ENCODE assay signal across 38 cellular contexts in genomic region chr2:229838729-229839128, GRCh38.
"Had no signal": no experiment of that assay in that cellular context is flagged by ENCODE, and none has a peak within 500 bp of the region (broad histone marks: within the 10 kb centered on the region; RNA-seq: fewer than 3 reads in every experiment).

No MANE protein-coding gene starts in this region.

- H3K9me3 ChIP-seq: ascending aorta had no signal

- H3K4me1 ChIP-seq: ascending aorta had no signal

- FAIRE-seq: bronchial epithelial cell, TTC549 had no signal

- H3K4me3 ChIP-seq: ascending aorta, cardiac muscle cell had no signal

- H3K27ac Mint-ChIP-seq: activated B cell treated with CpG ODN at 0.5 μM for 24 hours; activated CD4-positive, alpha-beta memory T cell treated with anti-CD3 and anti-CD28 coated beads for 36 hours; activated CD4-positive, alpha-beta T cell treated with anti-CD3 and anti-CD28 coated beads, Interleukin-2, amount 10 ng/mL, durations not matched to agents 24 days and 14 days; activated CD8-positive, alpha-beta T cell treated with anti-CD3 and anti-CD28 coated beads for 36 hours; activated naive CD4-positive, alpha-beta T cell treated with anti-CD3 and anti-CD28 coated beads, Interleukin-2, amount 10 ng/mL, durations not matched to agents 7 days and 5 days; activated naive CD8-positive, alpha-beta T cell; activated naive CD8-positive, alpha-beta T cell treated with anti-CD3 and anti-CD28 coated beads, Interleukin-2, amount 10 ng/mL, durations not matched to agents 7 days and 5 days; activated naive CD8-positive, alpha-beta T cell treated with anti-CD3 and anti-CD28 coated beads, Interleukin-2, amount 50 U/mL, for 24 hours; activated T-helper 1 cell treated with anti-CD3 and anti-CD28 coated beads, Interleukin-12 subunit alpha, Interleukin-12 subunit beta, Interleukin-2, Interleukin-4 antibody, amounts not matched to agents 30 ng/mL and 10 ng/mL and 1 ng/mL, durations not matched to agents 14 hours and 24 hours and 36 hours; activated T-helper 17 cell treated with anti-CD3 and anti-CD28 coated beads, Interleukin-2, amount 50 U/mL, for 72 hours; T-helper 2 cell treated with Interferon-gamma antibody and Interleukin-4, amounts not matched to agents 5 μg/mL and 100 μg/mL, for 36 hours had no signal

- DNase-seq: activated B cell treated with CpG ODN at 0.5 μM for 24 hours; activated CD4-positive, alpha-beta memory T cell treated with anti-CD3 and anti-CD28 coated beads for 36 hours; activated CD4-positive, alpha-beta T cell treated with anti-CD3 and anti-CD28 coated beads for 4 hours; activated CD4-positive, alpha-beta T cell treated with anti-CD3 and anti-CD28 coated beads, Interleukin-2, amount 10 ng/mL, durations not matched to agents 24 days and 14 days; activated CD4-positive, alpha-beta T cell treated with anti-CD3 and anti-CD28 coated beads, Interleukin-2, amount 50 U/mL, for 1 hour; activated CD4-positive, alpha-beta T cell treated with anti-CD3 and anti-CD28 coated beads, Interleukin-2, amount 50 U/mL, for 4 hours; activated CD4-positive, CD25-positive, alpha-beta regulatory T cell treated with anti-CD3 and anti-CD28 coated beads, Interleukin-2, amount 50 U/mL, for 72 hours; activated CD8-positive, alpha-beta memory T cell treated with anti-CD3 and anti-CD28 coated beads, Interleukin-2, amount 50 U/mL, for 4 hours; activated CD8-positive, alpha-beta T cell treated with anti-CD3 and anti-CD28 coated beads for 36 hours; activated effector memory CD4-positive, alpha-beta T cell treated with anti-CD3 and anti-CD28 coated beads, Interleukin-2, amount 50 U/mL, for 16 hours; activated gamma-delta T cell treated with Interleukin-2 at 50 U/mL for 16 hours; activated naive CD4-positive, alpha-beta T cell; activated naive CD4-positive, alpha-beta T cell treated with anti-CD3 and anti-CD28 coated beads, Interleukin-2, amount 10 ng/mL, durations not matched to agents 7 days and 5 days; activated naive CD8-positive, alpha-beta T cell treated with anti-CD3 and anti-CD28 coated beads, Interleukin-2, amount 10 ng/mL, durations not matched to agents 7 days and 5 days; activated naive CD8-positive, alpha-beta T cell treated with anti-CD3 and anti-CD28 coated beads, Interleukin-2, amount 50 U/mL, for 24 hours; activated T-cell treated with anti-CD3 and anti-CD28 coated beads for 4 hours; activated T-cell treated with anti-CD3 and anti-CD28 coated beads, Interleukin-2, amount 50 U/mL, for 1 hour; activated T-cell treated with anti-CD3 and anti-CD28 coated beads, Interleukin-2, amount 50 U/mL, for 4 hours; activated T-cell treated with anti-CD3 and anti-CD28 coated beads, Interleukin-2, amount 50 U/mL, for 72 hours; amygdala; anterior cingulate cortex; caudate nucleus; cerebellar nuclear complex; T-cell; T-helper 2 cell; T-helper 9 cell had no signal

- H3K4me3 Mint-ChIP-seq: activated B cell treated with CpG ODN at 0.5 μM for 24 hours; activated CD4-positive, alpha-beta memory T cell treated with anti-CD3 and anti-CD28 coated beads for 36 hours; activated CD4-positive, alpha-beta T cell treated with anti-CD3 and anti-CD28 coated beads, Interleukin-2, amount 10 ng/mL, durations not matched to agents 24 days and 14 days; activated CD8-positive, alpha-beta T cell treated with anti-CD3 and anti-CD28 coated beads for 36 hours; activated naive CD4-positive, alpha-beta T cell treated with anti-CD3 and anti-CD28 coated beads, Interleukin-2, amount 10 ng/mL, durations not matched to agents 7 days and 5 days; activated naive CD4-positive, alpha-beta T cell treated with anti-CD3 and anti-CD28 coated beads, Interleukin-2, amount 50 U/mL, for 24 hours; activated naive CD8-positive, alpha-beta T cell; activated naive CD8-positive, alpha-beta T cell treated with anti-CD3 and anti-CD28 coated beads, Interleukin-2, amount 10 ng/mL, durations not matched to agents 7 days and 5 days; activated naive CD8-positive, alpha-beta T cell treated with anti-CD3 and anti-CD28 coated beads, Interleukin-2, amount 50 U/mL, for 24 hours; activated T-cell treated with anti-CD3 and anti-CD28 coated beads, Interleukin-2, amount 50 U/mL, for 4 hours; activated T-cell treated with anti-CD3 and anti-CD28 coated beads, Interleukin-2, amount 50 U/mL, for 72 hours; activated T-helper 1 cell treated with anti-CD3 and anti-CD28 coated beads, Interleukin-12 subunit alpha, Interleukin-12 subunit beta, Interleukin-2, Interleukin-4 antibody, amounts not matched to agents 30 ng/mL and 10 ng/mL and 1 ng/mL, durations not matched to agents 14 hours and 24 hours and 36 hours; activated T-helper 17 cell treated with anti-CD3 and anti-CD28 coated beads, Interleukin-2, amount 50 U/mL, for 72 hours; brain; central memory CD8-positive, alpha-beta T cell; T-cell; T-helper 2 cell treated with Interferon-gamma antibody and Interleukin-4, amounts not matched to agents 5 μg/mL and 100 μg/mL, for 36 hours had no signal

- ATAC-seq: activated CD8-positive, alpha-beta T cell treated with anti-CD3 and anti-CD28 coated beads for 36 hours; activated naive CD8-positive, alpha-beta T cell treated with anti-CD3 and anti-CD28 coated beads, Interleukin-2, amount 50 U/mL, for 24 hours; activated T-cell treated with anti-CD3 and anti-CD28 coated beads, Interleukin-2, amount 50 U/mL, for 4 hours; activated T-cell treated with anti-CD3 and anti-CD28 coated beads, Interleukin-2, amount 50 U/mL, for 72 hours; activated T-helper 17 cell treated with anti-CD3 and anti-CD28 coated beads, Interleukin-2, amount 50 U/mL, for 72 hours; T-cell had no signal

- H3K27me3 ChIP-seq: ascending aorta, cardiac muscle cell had no signal

- H3K9me3 Mint-ChIP-seq: activated B cell treated with CpG ODN at 0.5 μM for 24 hours; activated CD4-positive, alpha-beta memory T cell treated with anti-CD3 and anti-CD28 coated beads for 36 hours; activated CD4-positive, alpha-beta T cell treated with anti-CD3 and anti-CD28 coated beads, Interleukin-2, amount 10 ng/mL, durations not matched to agents 24 days and 14 days; activated CD8-positive, alpha-beta T cell treated with anti-CD3 and anti-CD28 coated beads for 36 hours; activated naive CD4-positive, alpha-beta T cell treated with anti-CD3 and anti-CD28 coated beads, Interleukin-2, amount 10 ng/mL, durations not matched to agents 7 days and 5 days; activated naive CD4-positive, alpha-beta T cell treated with anti-CD3 and anti-CD28 coated beads, Interleukin-2, amount 50 U/mL, for 24 hours; activated naive CD8-positive, alpha-beta T cell treated with anti-CD3 and anti-CD28 coated beads, Interleukin-2, amount 10 ng/mL, durations not matched to agents 7 days and 5 days; activated naive CD8-positive, alpha-beta T cell treated with anti-CD3 and anti-CD28 coated beads, Interleukin-2, amount 50 U/mL, for 24 hours; activated T-cell treated with anti-CD3 and anti-CD28 coated beads, Interleukin-2, amount 50 U/mL, for 4 hours; activated T-cell treated with anti-CD3 and anti-CD28 coated beads, Interleukin-2, amount 50 U/mL, for 72 hours; activated T-helper 1 cell treated with anti-CD3 and anti-CD28 coated beads, Interleukin-12 subunit alpha, Interleukin-12 subunit beta, Interleukin-2, Interleukin-4 antibody, amounts not matched to agents 30 ng/mL and 10 ng/mL and 1 ng/mL, durations not matched to agents 14 hours and 24 hours and 36 hours; activated T-helper 17 cell treated with anti-CD3 and anti-CD28 coated beads, Interleukin-2, amount 50 U/mL, for 72 hours; brain; central memory CD8-positive, alpha-beta T cell; T-cell; T-helper 2 cell treated with Interferon-gamma antibody and Interleukin-4, amounts not matched to agents 5 μg/mL and 100 μg/mL, for 36 hours had no signal

- H3K27ac ChIP-seq: ascending aorta, cardiac muscle cell, VCaP had no signal

- H3K27me3 Mint-ChIP-seq: activated B cell treated with CpG ODN at 0.5 μM for 24 hours; activated CD4-positive, alpha-beta memory T cell treated with anti-CD3 and anti-CD28 coated beads for 36 hours; activated CD4-positive, alpha-beta T cell treated with anti-CD3 and anti-CD28 coated beads, Interleukin-2, amount 10 ng/mL, durations not matched to agents 24 days and 14 days; activated CD8-positive, alpha-beta T cell treated with anti-CD3 and anti-CD28 coated beads for 36 hours; activated naive CD4-positive, alpha-beta T cell treated with anti-CD3 and anti-CD28 coated beads, Interleukin-2, amount 10 ng/mL, durations not matched to agents 7 days and 5 days; activated naive CD4-positive, alpha-beta T cell treated with anti-CD3 and anti-CD28 coated beads, Interleukin-2, amount 50 U/mL, for 24 hours; activated naive CD8-positive, alpha-beta T cell; activated naive CD8-positive, alpha-beta T cell treated with anti-CD3 and anti-CD28 coated beads, Interleukin-2, amount 10 ng/mL, durations not matched to agents 7 days and 5 days; activated naive CD8-positive, alpha-beta T cell treated with anti-CD3 and anti-CD28 coated beads, Interleukin-2, amount 50 U/mL, for 24 hours; activated T-helper 17 cell treated with anti-CD3 and anti-CD28 coated beads, Interleukin-2, amount 50 U/mL, for 72 hours; brain; central memory CD8-positive, alpha-beta T cell; T-cell had no signal
